In genomic region chr10:102419561-102420442, GRCh38 we compare ENCODE assay signal across 8 cellular contexts. TPM values are rescaled to one million over a fixed set of nuclear protein-coding genes. Genes with fewer than 3 reads are reported as not detected.
DNase-seq lines count a peak whose midpoint lies in the region; ATAC-seq and TF ChIP-seq lines count a peak whose summit lies in the region.

No MANE protein-coding gene starts in this region.

- H3K36me3 ChIP-seq in PC-3 (ENCODE audit: low read depth, low read length) = 0 out of 2 replicates have a peak, but pooled peaks cover 4% of the 10 kb centered on the region
- H3K36me3 ChIP-seq in gastroesophageal sphincter = peaks cover 0 to 21% of the 10 kb centered on the region in 2 donors
- H3K36me3 ChIP-seq in osteoblast (ENCODE audit: insufficient read depth, low read length) = peaks cover 10% of the 10 kb centered on the region
- no peaks in the 10 kb centered on the region for H3K36me3 ChIP-seq in aorta (ENCODE audit: control insufficient read depth in 1 of 2, insufficient read depth in 2 of 2, low read length in 1 of 2)

- peaks cover 20% of the 10 kb centered on the region for H3K4me1 ChIP-seq in PC-3 (ENCODE audit: insufficient read depth, low read length)
- peaks cover 5 to 47% (median 29%) of the 10 kb centered on the region in 3 donors for H3K4me1 ChIP-seq in gastroesophageal sphincter
- H3K4me1 ChIP-seq in osteoblast (ENCODE audit: insufficient read depth, low read length) = peaks cover 20% of the 10 kb centered on the region
- no peaks in the 10 kb centered on the region for H3K4me1 ChIP-seq in aorta (ENCODE audit: control insufficient read depth in 1 of 2, insufficient read depth in 2 of 2, low read length in 2 of 2)

- CTCF ChIA-PET in PC-3 (lab: Charles Lee) = interaction anchor here (0.9 to 1.0 kb wide), 2 partner anchors 21 to 164 kb away, joined by 3 read pairs; no protein-coding TSS in a partner anchor

- H3K27ac ChIP-seq in PC-3 (ENCODE audit: low read length) (no peak overlapping the region), gastroesophageal sphincter (peak overlapping the region; percentile 73 to 95 (median 89)), osteoblast (ENCODE audit: low read depth, low read length) (no peak overlapping the region), aorta (ENCODE audit: low read depth in 1 of 2, low read length in 2 of 2) (peak overlapping the region in 1 of 2 donors; percentile 11)

- TF ChIP-seq EP300 in gastroesophageal sphincter (IDR thresholded peaks at IDR 0.05) = no peak

- intact Hi-C loops in PC-3 (cut with micrococcal nuclease) (no loop called here), aorta (cut with DNase I) (loop anchor here in 1 of 2 donors (2.0 kb wide), 1 partner anchor 25 kb away; the partner anchor contains the start of gene NFKB2)

- H3K79me2 ChIP-seq in PC-3 (ENCODE audit: low read length) (peaks cover 11% of the 10 kb centered on the region; the same call in 1 of the 2 replicates), osteoblast (ENCODE audit: insufficient read depth, low read length) (peaks cover 8% of the 10 kb centered on the region)

- no peak for TF ChIP-seq POLR2A in gastroesophageal sphincter (IDR thresholded peaks at IDR 0.05)

- H3K4me3 ChIP-seq in PC-3 (ENCODE audit: low read length) (peak overlapping the region; percentile 88), gastroesophageal sphincter (peak overlapping the region; percentile 78 to 79), osteoblast (ENCODE audit: insufficient read depth, low read length) (peak overlapping the region; percentile 78), aorta (ENCODE audit: low read length in 2 of 2) (peak overlapping the region; percentile 53 to 71)

- no peaks in the 10 kb centered on the region for H4K20me1 ChIP-seq in PC-3 (ENCODE audit: low read length)
- H4K20me1 ChIP-seq in osteoblast (ENCODE audit: insufficient read depth, low read length) = peaks cover 5% of the 10 kb centered on the region

- H3K27me3 ChIP-seq in PC-3 (ENCODE audit: low read length) (no peaks in the 10 kb centered on the region), gastroesophageal sphincter (peaks cover 43% of the 10 kb centered on the region), osteoblast (ENCODE audit: insufficient read depth, low read length) (peaks cover 25% of the 10 kb centered on the region), aorta (ENCODE audit: control insufficient read depth in 1 of 2, insufficient read depth in 2 of 2, low read length in 1 of 2) (no peaks in the 10 kb centered on the region)

- no peak for ATAC-seq in PC-3
- ATAC-seq in gastroesophageal sphincter = no peak
- ATAC-seq in aorta (ENCODE audit: low FRiP score) = peak; percentile 50
- ATAC-seq in HG03159 (IDR thresholded peaks at IDR 0.05; ENCODE audit: unreplicated experiment) = no peak

- POLR2A ChIA-PET in PC-3 (lab: Charles Lee; ENCODE audit: unreplicated experiment) = no interaction called here

- BruUV-seq in PC-3 (replicated peaks; lab: Mats Ljungman, UMichigan) = no TSS peak

- H3K9me3 ChIP-seq in PC-3 (ENCODE audit: low read length) (no peaks in the 10 kb centered on the region), gastroesophageal sphincter (no peaks in the 10 kb centered on the region), osteoblast (ENCODE audit: low read depth, low read length) (no peaks in the 10 kb centered on the region), aorta (ENCODE audit: control insufficient read depth, low read length) (no peaks in the 10 kb centered on the region)

- WGBS in gastroesophageal sphincter (ENCODE audit: low coverage in 1 of 2), 2 donors = 0% methylated on average over 2 to 9 of the region's 57 CpGs
- 1% methylated on average over 51 to 57 of the region's 57 CpGs for WGBS in aorta, 2 donors

- no peak for TF ChIP-seq CTCF in PC-3 (conservative IDR thresholded peaks at IDR 0.05; ENCODE audit: low read depth, low read length)
- TF ChIP-seq CTCF in gastroesophageal sphincter (IDR thresholded peaks at IDR 0.05) = peak in 1 of 4 experiments; percentile 5
- TF ChIP-seq CTCF in osteoblast (IDR thresholded peaks at IDR 0.05; ENCODE audit: extremely low read depth, low read depth, low read length) = no peak

- DNase-seq in CD1c-positive myeloid dendritic cell (ENCODE audit: extremely low spot score) (peak; percentile 66), HuH-7 (ENCODE audit: low spot score) (peak; percentile 80), PC-3 (peak; percentile 39), activated gamma-delta T cell (lab: John Stamatoyannopoulos, UW) (peak; percentile 48), osteoblast (ENCODE audit: insufficient read length, low spot score, missing footprints) (peak; percentile 94), aorta (peak; percentile 70 to 90)

- no peaks in the 10 kb centered on the region for H3K9me2 ChIP-seq in PC-3 (replicated peaks; ENCODE audit: low read length)

- H2AFZ ChIP-seq in PC-3 (ENCODE audit: low read length) = peak overlapping the region; percentile 89
- peak overlapping the region; percentile 95 for H2AFZ ChIP-seq in osteoblast (ENCODE audit: low read length)

- H3K4me2 ChIP-seq in PC-3 (ENCODE audit: low read length) (peak overlapping the region; percentile 92), osteoblast (ENCODE audit: insufficient read depth, low read length) (peak overlapping the region; percentile 89)

- no peaks in the 10 kb centered on the region for H3F3A ChIP-seq in PC-3 (ENCODE audit: low read length, unreplicated experiment)

- peak overlapping the region; percentile 77; the same call in 1 of the 2 replicates for H3K9ac ChIP-seq in PC-3 (ENCODE audit: low read length)

RNA-seq across cellular contexts. Expression of gene FBXL15, which starts 0.8 kb away (rescaled TPM):
- total RNA-seq in PC-3 (2014; rRNA removed) (10.1 and 12.7 TPM in 2 replicates), gastroesophageal sphincter (10 to 100 TPM; 18.6 to 41.9 (median 26.1) TPM), osteoblast (5.9 and 9.4 TPM in 2 replicates), aorta (10 to 100 TPM in 1 of 2 donors, 1 to 10 TPM in 1; 8.7 to 12.1 TPM)
- 10 to 100 TPM in 1 of 2 donors, 1 to 10 TPM in 1; 7.0 to 30.5 TPM for polyA plus RNA-seq in aorta

RNA-seq across cellular contexts. Expression of gene PSD, which starts 1.2 kb away (rescaled TPM):
- total RNA-seq in PC-3 (2014; rRNA removed) = 0.22 and 0.23 TPM in 2 replicates
- total RNA-seq in gastroesophageal sphincter = 100 to 1,000 TPM in 1 of 4 donors, 10 to 100 TPM in 3; 28.6 to 195 (median 41.4) TPM
- 0.29 and 0.72 TPM in 2 replicates for total RNA-seq in osteoblast
- 1 to 10 TPM in 1 of 2 donors, under 1 TPM in 1; 0.16 to 1.4 TPM for total RNA-seq in aorta
- polyA plus RNA-seq in aorta = under 1 TPM; 0.25 to 0.33 TPM

RNA-seq across cellular contexts. Expression of gene CUEDC2, which starts 12.6 kb away (rescaled TPM):
- total RNA-seq in PC-3 (2014; rRNA removed) = 50.6 and 51.4 TPM in 2 replicates
- total RNA-seq in gastroesophageal sphincter = 10 to 100 TPM; 61.4 to 84.3 (median 67.5) TPM
- 46.7 and 46.9 TPM in 2 replicates for total RNA-seq in osteoblast
- total RNA-seq in aorta = 10 to 100 TPM; 40.6 to 48.2 TPM
- polyA plus RNA-seq in aorta = 10 to 100 TPM; 55.3 to 80.2 TPM

RNA-seq across cellular contexts. Expression of gene NFKB2, which starts 24.3 kb away (rescaled TPM):
- 45.0 and 71.1 TPM in 2 replicates for total RNA-seq in PC-3 (2014; rRNA removed)
- total RNA-seq in gastroesophageal sphincter = 10 to 100 TPM; 20.5 to 31.6 (median 24.8) TPM
- total RNA-seq in osteoblast = 17.7 and 20.3 TPM in 2 replicates
- 10 to 100 TPM; 48.4 to 63.3 TPM for total RNA-seq in aorta
- polyA plus RNA-seq in aorta = 10 to 100 TPM in 1 of 2 donors, 1 to 10 TPM in 1; 9.8 to 43.4 TPM

RNA-seq across cellular contexts. Expression of gene C10orf95, which starts 31.5 kb away (rescaled TPM):
- total RNA-seq in PC-3 (2014; rRNA removed) = 1.6 and 1.9 TPM in 2 replicates
- not detected for total RNA-seq in gastroesophageal sphincter
- total RNA-seq in osteoblast = not detected in 2 replicates
- total RNA-seq in aorta = not detected
- polyA plus RNA-seq in aorta = under 1 TPM in 1 of 2 donors, not detected in 1; 0.36 TPM

Comparison
In these comparisons a context has a peak if more than half of its experiments do, and no peak if none do; other contexts are left out.
1. DNase-seq: peak in every context shown above with its lines; median percentile 94 in osteoblast; 80 in HuH-7; 80 in aorta; 66 in CD1c-positive myeloid dendritic cell; 48 in activated gamma-delta T cell; 39 in PC-3.
2. H3K27ac ChIP-seq: peak in gastroesophageal sphincter (4 of 4); none in PC-3 (single experiment) and osteoblast (single experiment).
3. RNA of gene PSD, which starts 1.2 kb away (total RNA-seq): 28.6 to 195 TPM in gastroesophageal sphincter; 0.16 to 1.4 TPM in aorta, 0.29 to 0.72 TPM in osteoblast and 0.22 to 0.23 TPM in PC-3; every median in the first group is over 10 times any median in the second.
4. Peak in every context shown above with its lines, with median percentiles within 50 percentile points of each other: H3K4me3 ChIP-seq.